Comparison of ENCODE assay signal across 2 cellular contexts in the genomic region with DNA sequence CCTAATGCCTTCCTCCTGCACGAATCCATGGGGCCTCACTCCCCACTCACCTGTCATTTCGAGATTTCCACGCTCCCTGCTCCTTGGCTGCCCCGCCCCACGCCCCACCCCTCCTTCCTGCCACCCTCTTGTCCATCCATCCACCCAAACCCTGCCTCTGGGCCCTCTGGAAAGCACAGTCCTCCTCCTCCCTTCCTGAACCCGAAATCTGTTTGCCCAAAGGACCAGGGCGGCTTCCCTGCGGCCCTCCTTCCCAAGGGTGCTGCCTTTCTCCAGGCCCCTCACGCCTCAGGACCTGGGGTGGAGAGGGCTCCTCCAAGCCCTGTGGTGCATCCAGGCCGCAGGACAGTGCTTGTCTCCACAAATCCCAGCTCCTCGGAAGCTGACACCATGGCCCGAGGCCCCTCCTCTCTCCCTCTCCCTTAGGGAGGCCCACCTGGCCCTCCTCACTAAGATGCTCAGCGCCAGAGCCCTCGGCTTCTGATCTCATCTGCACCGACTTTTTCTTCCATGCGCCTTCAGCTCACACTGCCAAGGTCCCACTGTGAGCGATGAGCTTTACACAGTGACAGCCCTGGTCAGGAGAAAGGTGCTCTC.
TF ChIP-seq lines count a peak whose summit lies in the region.

No MANE protein-coding gene starts in this region.

TF ChIP-seq in A549, 52 proteins besides CTCF, POLR2A, EP300 and RAD21 (continued from another document):
- TF ChIP-seq CBX2 (IDR thresholded peaks at IDR 0.05; ENCODE audit: borderline replicate concordance, low read depth) (no peak), CEBPB (IDR thresholded peaks at IDR 0.05) (no peak)

TF ChIP-seq in GM23338, 12 proteins besides CTCF, POLR2A, EP300 and RAD21:
- TF ChIP-seq, protein P1, sequence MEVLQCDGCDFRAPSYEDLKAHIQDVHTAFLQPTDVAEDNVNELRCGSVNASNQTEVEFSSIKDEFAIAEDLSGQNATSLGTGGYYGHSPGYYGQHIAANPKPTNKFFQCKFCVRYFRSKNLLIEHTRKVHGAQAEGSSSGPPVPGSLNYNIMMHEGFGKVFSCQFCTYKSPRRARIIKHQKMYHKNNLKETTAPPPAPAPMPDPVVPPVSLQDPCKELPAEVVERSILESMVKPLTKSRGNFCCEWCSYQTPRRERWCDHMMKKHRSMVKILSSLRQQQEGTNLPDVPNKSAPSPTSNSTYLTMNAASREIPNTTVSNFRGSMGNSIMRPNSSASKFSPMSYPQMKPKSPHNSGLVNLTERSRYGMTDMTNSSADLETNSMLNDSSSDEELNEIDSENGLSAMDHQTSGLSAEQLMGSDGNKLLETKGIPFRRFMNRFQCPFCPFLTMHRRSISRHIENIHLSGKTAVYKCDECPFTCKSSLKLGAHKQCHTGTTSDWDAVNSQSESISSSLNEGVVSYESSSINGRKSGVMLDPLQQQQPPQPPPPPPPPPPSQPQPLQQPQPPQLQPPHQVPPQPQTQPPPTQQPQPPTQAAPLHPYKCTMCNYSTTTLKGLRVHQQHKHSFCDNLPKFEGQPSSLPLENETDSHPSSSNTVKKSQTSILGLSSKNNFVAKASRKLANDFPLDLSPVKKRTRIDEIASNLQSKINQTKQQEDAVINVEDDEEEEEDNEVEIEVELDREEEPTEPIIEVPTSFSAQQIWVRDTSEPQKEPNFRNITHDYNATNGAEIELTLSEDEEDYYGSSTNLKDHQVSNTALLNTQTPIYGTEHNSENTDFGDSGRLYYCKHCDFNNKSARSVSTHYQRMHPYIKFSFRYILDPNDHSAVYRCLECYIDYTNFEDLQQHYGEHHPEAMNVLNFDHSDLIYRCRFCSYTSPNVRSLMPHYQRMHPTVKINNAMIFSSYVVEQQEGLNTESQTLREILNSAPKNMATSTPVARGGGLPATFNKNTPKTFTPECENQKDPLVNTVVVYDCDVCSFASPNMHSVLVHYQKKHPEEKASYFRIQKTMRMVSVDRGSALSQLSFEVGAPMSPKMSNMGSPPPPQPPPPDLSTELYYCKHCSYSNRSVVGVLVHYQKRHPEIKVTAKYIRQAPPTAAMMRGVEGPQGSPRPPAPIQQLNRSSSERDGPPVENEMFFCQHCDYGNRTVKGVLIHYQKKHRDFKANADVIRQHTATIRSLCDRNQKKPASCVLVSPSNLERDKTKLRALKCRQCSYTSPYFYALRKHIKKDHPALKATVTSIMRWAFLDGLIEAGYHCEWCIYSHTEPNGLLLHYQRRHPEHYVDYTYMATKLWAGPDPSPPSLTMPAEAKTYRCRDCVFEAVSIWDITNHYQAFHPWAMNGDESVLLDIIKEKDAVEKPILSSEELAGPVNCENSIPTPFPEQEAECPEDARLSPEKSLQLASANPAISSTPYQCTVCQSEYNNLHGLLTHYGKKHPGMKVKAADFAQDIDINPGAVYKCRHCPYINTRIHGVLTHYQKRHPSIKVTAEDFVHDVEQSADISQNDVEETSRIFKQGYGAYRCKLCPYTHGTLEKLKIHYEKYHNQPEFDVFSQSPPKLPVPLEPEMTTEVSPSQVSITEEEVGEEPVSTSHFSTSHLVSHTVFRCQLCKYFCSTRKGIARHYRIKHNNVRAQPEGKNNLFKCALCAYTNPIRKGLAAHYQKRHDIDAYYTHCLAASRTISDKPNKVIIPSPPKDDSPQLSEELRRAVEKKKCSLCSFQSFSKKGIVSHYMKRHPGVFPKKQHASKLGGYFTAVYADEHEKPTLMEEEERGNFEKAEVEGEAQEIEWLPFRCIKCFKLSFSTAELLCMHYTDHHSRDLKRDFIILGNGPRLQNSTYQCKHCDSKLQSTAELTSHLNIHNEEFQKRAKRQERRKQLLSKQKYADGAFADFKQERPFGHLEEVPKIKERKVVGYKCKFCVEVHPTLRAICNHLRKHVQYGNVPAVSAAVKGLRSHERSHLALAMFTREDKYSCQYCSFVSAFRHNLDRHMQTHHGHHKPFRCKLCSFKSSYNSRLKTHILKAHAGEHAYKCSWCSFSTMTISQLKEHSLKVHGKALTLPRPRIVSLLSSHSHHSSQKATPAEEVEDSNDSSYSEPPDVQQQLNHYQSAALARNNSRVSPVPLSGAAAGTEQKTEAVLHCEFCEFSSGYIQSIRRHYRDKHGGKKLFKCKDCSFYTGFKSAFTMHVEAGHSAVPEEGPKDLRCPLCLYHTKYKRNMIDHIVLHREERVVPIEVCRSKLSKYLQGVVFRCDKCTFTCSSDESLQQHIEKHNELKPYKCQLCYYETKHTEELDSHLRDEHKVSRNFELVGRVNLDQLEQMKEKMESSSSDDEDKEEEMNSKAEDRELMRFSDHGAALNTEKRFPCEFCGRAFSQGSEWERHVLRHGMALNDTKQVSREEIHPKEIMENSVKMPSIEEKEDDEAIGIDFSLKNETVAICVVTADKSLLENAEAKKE (CRISPR knock-in tag; IDR thresholded peaks at IDR 0.05), result no peak
- TF ChIP-seq JUNB (IDR thresholded peaks at IDR 0.05; ENCODE audit: unreplicated experiment) (no peak), NANOG (IDR thresholded peaks at IDR 0.05; ENCODE audit: borderline replicate concordance) (no peak), STAT1 (IDR thresholded peaks at IDR 0.05; ENCODE audit: unreplicated experiment) (no peak), EZH2 (IDR thresholded peaks at IDR 0.05; ENCODE audit: low read depth, unreplicated experiment) (no peak), CREB1 (CRISPR knock-in tag; IDR thresholded peaks at IDR 0.05; ENCODE audit: low read depth) (no peak), ZNF114 (CRISPR knock-in tag; IDR thresholded peaks at IDR 0.05) (no peak), EZH2phosphoT487 (IDR thresholded peaks at IDR 0.05; ENCODE audit: unreplicated experiment) (no peak), ZNF331 (CRISPR knock-in tag; IDR thresholded peaks at IDR 0.05; ENCODE audit: low read depth) (no peak), POLR2AphosphoS5 (IDR thresholded peaks at IDR 0.05; ENCODE audit: low read depth) (no peak)
- TF ChIP-seq, protein P2, sequence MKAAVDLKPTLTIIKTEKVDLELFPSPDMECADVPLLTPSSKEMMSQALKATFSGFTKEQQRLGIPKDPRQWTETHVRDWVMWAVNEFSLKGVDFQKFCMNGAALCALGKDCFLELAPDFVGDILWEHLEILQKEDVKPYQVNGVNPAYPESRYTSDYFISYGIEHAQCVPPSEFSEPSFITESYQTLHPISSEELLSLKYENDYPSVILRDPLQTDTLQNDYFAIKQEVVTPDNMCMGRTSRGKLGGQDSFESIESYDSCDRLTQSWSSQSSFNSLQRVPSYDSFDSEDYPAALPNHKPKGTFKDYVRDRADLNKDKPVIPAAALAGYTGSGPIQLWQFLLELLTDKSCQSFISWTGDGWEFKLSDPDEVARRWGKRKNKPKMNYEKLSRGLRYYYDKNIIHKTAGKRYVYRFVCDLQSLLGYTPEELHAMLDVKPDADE (IDR thresholded peaks at IDR 0.05), result no peak
- TF ChIP-seq, protein P3, sequence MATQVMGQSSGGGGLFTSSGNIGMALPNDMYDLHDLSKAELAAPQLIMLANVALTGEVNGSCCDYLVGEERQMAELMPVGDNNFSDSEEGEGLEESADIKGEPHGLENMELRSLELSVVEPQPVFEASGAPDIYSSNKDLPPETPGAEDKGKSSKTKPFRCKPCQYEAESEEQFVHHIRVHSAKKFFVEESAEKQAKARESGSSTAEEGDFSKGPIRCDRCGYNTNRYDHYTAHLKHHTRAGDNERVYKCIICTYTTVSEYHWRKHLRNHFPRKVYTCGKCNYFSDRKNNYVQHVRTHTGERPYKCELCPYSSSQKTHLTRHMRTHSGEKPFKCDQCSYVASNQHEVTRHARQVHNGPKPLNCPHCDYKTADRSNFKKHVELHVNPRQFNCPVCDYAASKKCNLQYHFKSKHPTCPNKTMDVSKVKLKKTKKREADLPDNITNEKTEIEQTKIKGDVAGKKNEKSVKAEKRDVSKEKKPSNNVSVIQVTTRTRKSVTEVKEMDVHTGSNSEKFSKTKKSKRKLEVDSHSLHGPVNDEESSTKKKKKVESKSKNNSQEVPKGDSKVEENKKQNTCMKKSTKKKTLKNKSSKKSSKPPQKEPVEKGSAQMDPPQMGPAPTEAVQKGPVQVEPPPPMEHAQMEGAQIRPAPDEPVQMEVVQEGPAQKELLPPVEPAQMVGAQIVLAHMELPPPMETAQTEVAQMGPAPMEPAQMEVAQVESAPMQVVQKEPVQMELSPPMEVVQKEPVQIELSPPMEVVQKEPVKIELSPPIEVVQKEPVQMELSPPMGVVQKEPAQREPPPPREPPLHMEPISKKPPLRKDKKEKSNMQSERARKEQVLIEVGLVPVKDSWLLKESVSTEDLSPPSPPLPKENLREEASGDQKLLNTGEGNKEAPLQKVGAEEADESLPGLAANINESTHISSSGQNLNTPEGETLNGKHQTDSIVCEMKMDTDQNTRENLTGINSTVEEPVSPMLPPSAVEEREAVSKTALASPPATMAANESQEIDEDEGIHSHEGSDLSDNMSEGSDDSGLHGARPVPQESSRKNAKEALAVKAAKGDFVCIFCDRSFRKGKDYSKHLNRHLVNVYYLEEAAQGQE (IDR thresholded peaks at IDR 0.05; ENCODE audit: unreplicated experiment), result no peak
